2 cellular contexts compared by ENCODE assay signal in genomic region chr20:37108676-37109075, GRCh38.
TF ChIP-seq lines count a peak whose summit lies in the region.

No MANE protein-coding gene starts in this region.

TF ChIP-seq in HCT116, 20 proteins besides CTCF, POLR2A, EP300 and RAD21:
- TF ChIP-seq CEBPB (IDR thresholded peaks at IDR 0.05; ENCODE audit: low read depth) (no peak), SRF (IDR thresholded peaks at IDR 0.05; ENCODE audit: low read depth) (no peak), ELF1 (IDR thresholded peaks at IDR 0.05; ENCODE audit: borderline replicate concordance, low read depth) (no peak), YY1 (IDR thresholded peaks at IDR 0.05; ENCODE audit: extremely low read depth, insufficient replicate concordance, low read depth, low read length) (no peak), FOSL1 (IDR thresholded peaks at IDR 0.05; ENCODE audit: low read depth) (no peak), SIN3A (IDR thresholded peaks at IDR 0.05; ENCODE audit: low read depth) (no peak), EZH2phosphoT487 (IDR thresholded peaks at IDR 0.05; ENCODE audit: borderline replicate concordance) (no peak), EZH2 (IDR thresholded peaks at IDR 0.05) (no peak), POLR2AphosphoS5 (IDR thresholded peaks at IDR 0.05; ENCODE audit: low read depth, low read length) (no peak), ZFX (IDR thresholded peaks at IDR 0.05) (no peak), MAX (IDR thresholded peaks at IDR 0.05) (no peak), REST (IDR thresholded peaks at IDR 0.05; ENCODE audit: low read depth) (no peak), TCF7L2 (IDR thresholded peaks at IDR 0.05; ENCODE audit: borderline replicate concordance, extremely low read depth, insufficient read depth, insufficient read length) (no peak), SP1 (IDR thresholded peaks at IDR 0.05; ENCODE audit: low read depth) (no peak), EGR1 (IDR thresholded peaks at IDR 0.05; ENCODE audit: low read depth) (no peak)
TF ChIP-seq in HCT116: peak in this region for 0.

TF ChIP-seq in K562, 482 proteins besides CTCF, POLR2A, EP300 and RAD21 (continued from another document):
- TF ChIP-seq ZNF318 (IDR thresholded peaks at IDR 0.05; ENCODE audit: borderline replicate concordance in 1 of 2, low read depth in 1 of 2) = no peak
